In genomic region chr12:55955800-55956508, GRCh38 we compare ENCODE assay signal across 8 cellular contexts. TPM values are rescaled to one million over a fixed set of nuclear protein-coding genes. Genes with fewer than 3 reads are reported as not detected.
DNase-seq lines count a peak whose midpoint lies in the region; ATAC-seq and TF ChIP-seq lines count a peak whose summit lies in the region.

No MANE protein-coding gene starts in this region.

- H3K27me3 Mint-ChIP-seq in CD14-positive monocyte (ENCODE audit: low read depth in 3 of 3), result peaks cover 0 to 7% (median 1%) of the 10 kb centered on the region in 3 donors

- no peak for TF ChIP-seq EP300 in transverse colon (IDR thresholded peaks at IDR 0.05; ENCODE audit: low read depth)

- TF ChIP-seq POLR2A in transverse colon (IDR thresholded peaks at IDR 0.05), result no peak

- H3K4me1 Mint-ChIP-seq in CD14-positive monocyte, result peaks cover 2% of the 10 kb centered on the region

- in situ Hi-C loops in KBM-7 (cut with MboI; ENCODE audit: low pct_unique_long_range_greater_than_20kb, low sequenced_read_pairs), result no loop called here
- in situ Hi-C loops in transverse colon (cut with MboI; ENCODE audit: low pct_ligation_motif_present in 1 of 4, low pct_unique_long_range_greater_than_20kb in 1 of 4, low sequenced_read_pairs in 3 of 4), result no loop called here

- no peaks in the 10 kb centered on the region for H3K4me1 ChIP-seq in transverse colon
- no peaks in the 10 kb centered on the region for H3K4me1 ChIP-seq in ascending aorta

- no peak for ATAC-seq in GM21423 (IDR thresholded peaks at IDR 0.05; ENCODE audit: unreplicated experiment)

- peak overlapping the region in 2 of 7 donors; percentile 59 to 73 for H3K27ac Mint-ChIP-seq in CD14-positive monocyte

- intact Hi-C loops in CD14-positive monocyte (cut with micrococcal nuclease), result no loop called here
- intact Hi-C loops in transverse colon (cut with DNase I; ENCODE audit: low total_unique reads), result no loop called here
- intact Hi-C loops in ascending aorta (cut with DNase I), result no loop called here

- TF ChIP-seq CTCF in CD14-positive monocyte (IDR thresholded peaks at IDR 0.05) (peak; percentile 18), fibroblast of mammary gland (conservative IDR thresholded peaks at IDR 0.05; ENCODE audit: control insufficient read depth, insufficient read depth, low read depth, low read length) (peak; percentile 49), transverse colon (IDR thresholded peaks at IDR 0.05) (peak in 3 of 5 experiments; percentile 7 to 24 (median 23)), ascending aorta (IDR thresholded peaks at IDR 0.05) (no peak)

- DNase-seq in CD14-positive monocyte (ENCODE audit: low spot score) (no peak), KBM-7 (peak; percentile 46), fibroblast of mammary gland (ENCODE audit: low read depth) (peak; percentile 71), transverse colon (peak; percentile 27), ascending aorta (ENCODE audit: low spot score in 2 of 2) (no peak), COLO668 (lab: John Stamatoyannopoulos, UW; ENCODE audit: unreplicated experiment) (no peak)
- peak; percentile 36 to 50 for DNase-seq in activated CD4-positive, alpha-beta T cell treated with anti-CD3 and anti-CD28 coated beads, Interleukin-2, amount 50 U/mL, for 4 hours

- H3K9me3 ChIP-seq in transverse colon, result no peaks in the 10 kb centered on the region
- H3K9me3 ChIP-seq in ascending aorta, result no peaks in the 10 kb centered on the region

- no peaks in the 10 kb centered on the region for H3K9me3 Mint-ChIP-seq in CD14-positive monocyte

- H3K27me3 ChIP-seq in transverse colon, result no peaks in the 10 kb centered on the region
- no peaks in the 10 kb centered on the region for H3K27me3 ChIP-seq in ascending aorta

- H3K36me3 ChIP-seq in transverse colon, result peaks cover 0 to 19% (median 3%) of the 10 kb centered on the region in 4 donors
- peaks cover 25 to 34% of the 10 kb centered on the region in 2 donors for H3K36me3 ChIP-seq in ascending aorta

- WGBS in transverse colon (ENCODE audit: low coverage in 1 of 2), 2 donors, result 91% methylated on average over 6 of the region's 6 CpGs; no CpG with 5 or more reads in 1 of the 2 donors

- no peak overlapping the region for H3K27ac ChIP-seq in transverse colon
- no peak overlapping the region for H3K27ac ChIP-seq in ascending aorta

- peaks cover 35 to 36% of the 10 kb centered on the region in 2 donors for H3K36me3 Mint-ChIP-seq in CD14-positive monocyte

- H3K4me3 Mint-ChIP-seq in CD14-positive monocyte, result no peak overlapping the region

- no peak overlapping the region for H3K4me3 ChIP-seq in fibroblast of mammary gland (ENCODE audit: control insufficient read depth, low read depth, low read length)
- no peak overlapping the region for H3K4me3 ChIP-seq in transverse colon
- H3K4me3 ChIP-seq in ascending aorta, result no peak overlapping the region

RNA-seq across cellular contexts. Expression of gene PMEL, which starts 9.9 kb away (rescaled TPM):
- under 1 TPM; 0.40 to 0.54 TPM for polyA plus RNA-seq in CD14-positive monocyte
- total RNA-seq in transverse colon (1 to 10 TPM in 3 of 4 donors, not detected in 1; 2.4 to 7.0 (median 4.9) TPM), ascending aorta (not detected)

RNA-seq across cellular contexts. Expression of gene CDK2, which starts 10.7 kb away (rescaled TPM):
- polyA plus RNA-seq in CD14-positive monocyte, result 1 to 10 TPM; 4.1 to 4.7 TPM
- 10 to 100 TPM in 3 of 4 donors, 1 to 10 TPM in 1; 6.7 to 22.3 (median 11.1) TPM for total RNA-seq in transverse colon
- total RNA-seq in ascending aorta, result 24.5 TPM

RNA-seq across cellular contexts. Expression of gene RAB5B, which starts 17.9 kb away (rescaled TPM):
- polyA plus RNA-seq in CD14-positive monocyte, result 10 to 100 TPM; 48.5 to 63.0 TPM
- total RNA-seq in transverse colon, result 10 to 100 TPM; 66.3 to 97.5 (median 88.4) TPM
- 48.0 TPM for total RNA-seq in ascending aorta

RNA-seq across cellular contexts. Expression of gene DGKA, which starts 25.0 kb away (rescaled TPM):
- 10 to 100 TPM; 16.0 to 21.4 TPM for polyA plus RNA-seq in CD14-positive monocyte
- total RNA-seq in transverse colon (100 to 1,000 TPM; 101 to 268 (median 138) TPM), ascending aorta (48.6 TPM)

RNA-seq across cellular contexts. Expression of gene PYM1, which starts 28.3 kb away (rescaled TPM):
- polyA plus RNA-seq in CD14-positive monocyte, result 10 to 100 TPM; 39.5 to 47.1 TPM
- total RNA-seq in transverse colon (10 to 100 TPM; 35.2 to 56.4 (median 47.8) TPM), ascending aorta (83.7 TPM)

Comparison
In these comparisons a context has a peak if more than half of its experiments do, and no peak if none do; other contexts are left out.
1. DNase-seq: peak in KBM-7 (single experiment), activated CD4-positive, alpha-beta T cell treated with anti-CD3 and anti-CD28 coated beads, Interleukin-2, amount 50 U/mL, for 4 hours (2 of 2), fibroblast of mammary gland (single experiment) and transverse colon (single experiment); none in CD14-positive monocyte (single experiment), ascending aorta (0 of 2) and COLO668 (single experiment).
2. CTCF ChIP-seq: peak in CD14-positive monocyte (single experiment), fibroblast of mammary gland (single experiment) and transverse colon (3 of 5); none in ascending aorta (0 of 3).